Comparison of ENCODE assay signal across 1 cellular context in genomic region chr14:50828738-50829471, GRCh38.
TF ChIP-seq lines count a peak whose summit lies in the region.

No MANE protein-coding gene starts in this region.

TF ChIP-seq in GM12878, 131 proteins besides CTCF, POLR2A, EP300 and RAD21:
- TF ChIP-seq SPI1 (IDR thresholded peaks at IDR 0.05; ENCODE audit: borderline replicate concordance, insufficient read depth, low read depth, low read length) (0 out of 2 replicates have a peak, but pooled peaks have one; percentile 7), LARP7 (IDR thresholded peaks at IDR 0.05) (no peak), RUNX3 (IDR thresholded peaks at IDR 0.05; ENCODE audit: low read length) (peak; percentile 18; the same call in 1 of the 2 replicates), ZBTB33 (IDR thresholded peaks at IDR 0.05) (no peak)
